8 cellular contexts compared by ENCODE assay signal in genomic region chr6:42726485-42727083, GRCh38. TPM values are rescaled to one million over a fixed set of nuclear protein-coding genes. Genes with fewer than 3 reads are reported as not detected.
DNase-seq lines count a peak whose midpoint lies in the region; ATAC-seq and TF ChIP-seq lines count a peak whose summit lies in the region.

No MANE protein-coding gene starts in this region.

- H3K27me3 ChIP-seq in right cardiac atrium (ENCODE audit: control insufficient read depth, insufficient read depth): no peaks in the 10 kb centered on the region
- H3K27me3 ChIP-seq in rectal smooth muscle tissue (ENCODE audit: control insufficient read depth, insufficient read depth, low read length): no peaks in the 10 kb centered on the region
- H3K27me3 ChIP-seq in vagina: no peaks in the 10 kb centered on the region

- H3K9ac ChIP-seq in rectal smooth muscle tissue (ENCODE audit: low read length): peak overlapping the region; percentile 4

- H3K36me3 ChIP-seq in rectal smooth muscle tissue (ENCODE audit: control insufficient read depth, insufficient read depth, low read length): no peaks in the 10 kb centered on the region
- no peaks in the 10 kb centered on the region for H3K36me3 ChIP-seq in vagina

- no peaks in the 10 kb centered on the region for H3K36me3 Mint-ChIP-seq in T-helper 1 cell treated with Interleukin-12 subunit alpha and Interleukin-12 subunit beta and Interleukin-4 antibody, amounts not matched to agents 30 μg/mL and 1 μg/mL, for 36 hours (ENCODE audit: low read depth)

- peak overlapping the region; percentile 96 for H3K27ac Mint-ChIP-seq in T-helper 1 cell treated with Interleukin-12 subunit alpha and Interleukin-12 subunit beta and Interleukin-4 antibody, amounts not matched to agents 30 μg/mL and 1 μg/mL, for 36 hours

- under 1% methylated on average over 14 of the region's 14 CpGs for WGBS in right cardiac atrium

- intact Hi-C loops in right cardiac atrium (cut with DNase I): loop anchor here (5.0 to 10.0 kb wide), 3 partner anchors 62 to 148 kb away; partner anchors contain the start of gene RPL7L1 (in 1 of the 4)
- intact Hi-C loops in vagina (cut with DNase I): loop anchor here (5.0 to 10.0 kb wide), 2 partner anchors 64 to 148 kb away; partner anchors contain the start of gene RPL7L1

- H3K4me1 ChIP-seq in right cardiac atrium (ENCODE audit: control insufficient read depth, insufficient read depth, low read length) (no peaks in the 10 kb centered on the region), rectal smooth muscle tissue (ENCODE audit: control insufficient read depth, insufficient read depth, low read length) (peaks cover 6% of the 10 kb centered on the region), vagina (peaks cover 17% of the 10 kb centered on the region)

- TF ChIP-seq CTCF in vagina (IDR thresholded peaks at IDR 0.05): peak; percentile 84 to 94 (median 93)

- H3K27ac ChIP-seq in angular gyrus (ENCODE audit: low read depth, low read length) (peak overlapping the region; percentile 64), right cardiac atrium (ENCODE audit: low read length) (peak overlapping the region; percentile 58), rectal smooth muscle tissue (ENCODE audit: low read depth, low read length) (peak overlapping the region; percentile 87), vagina (peak overlapping the region; percentile 87)

- H3K9me3 Mint-ChIP-seq in T-helper 1 cell treated with Interleukin-12 subunit alpha and Interleukin-12 subunit beta and Interleukin-4 antibody, amounts not matched to agents 30 μg/mL and 1 μg/mL, for 36 hours: no peaks in the 10 kb centered on the region

- no peak for TF ChIP-seq POLR2A in vagina (IDR thresholded peaks at IDR 0.05)

- peak overlapping the region; percentile 56 for H3K4me3 ChIP-seq in right cardiac atrium (ENCODE audit: low read length)
- H3K4me3 ChIP-seq in rectal smooth muscle tissue (ENCODE audit: low read length): peak overlapping the region; percentile 62
- peak overlapping the region; percentile 50 to 62 for H3K4me3 ChIP-seq in vagina

- H3K9me3 ChIP-seq in right cardiac atrium (ENCODE audit: control insufficient read depth, low read length): no peaks in the 10 kb centered on the region
- H3K9me3 ChIP-seq in vagina: no peaks in the 10 kb centered on the region

- ATAC-seq in HG02571 (IDR thresholded peaks at IDR 0.05; ENCODE audit: unreplicated experiment) (peak; percentile 71), right cardiac atrium (peak; percentile 94)

- DNase-seq in ELR (ENCODE audit: low read depth) (peak; percentile 88), NCI-H146 (lab: John Stamatoyannopoulos, UW) (peak; percentile 89), right cardiac atrium (peak; percentile 69 to 87 (median 69)), vagina (ENCODE audit: extremely low spot score in 2 of 2) (no peak)

- peaks cover 12% of the 10 kb centered on the region for H3K4me1 Mint-ChIP-seq in T-helper 1 cell treated with Interleukin-12 subunit alpha and Interleukin-12 subunit beta and Interleukin-4 antibody, amounts not matched to agents 30 μg/mL and 1 μg/mL, for 36 hours (ENCODE audit: low read depth)

- H3K27me3 Mint-ChIP-seq in T-helper 1 cell treated with Interleukin-12 subunit alpha and Interleukin-12 subunit beta and Interleukin-4 antibody, amounts not matched to agents 30 μg/mL and 1 μg/mL, for 36 hours (ENCODE audit: low read depth): no peaks in the 10 kb centered on the region

- H3K4me3 Mint-ChIP-seq in T-helper 1 cell treated with Interleukin-12 subunit alpha and Interleukin-12 subunit beta and Interleukin-4 antibody, amounts not matched to agents 30 μg/mL and 1 μg/mL, for 36 hours: peak overlapping the region; percentile 78

RNA-seq across cellular contexts. Expression of gene PRPH2, which starts 4.2 kb away (rescaled TPM):
- total RNA-seq in right cardiac atrium (1 to 10 TPM; 1.2 to 2.5 (median 1.8) TPM), vagina (not detected)
- polyA plus RNA-seq in right cardiac atrium: 0.45 TPM

RNA-seq across cellular contexts. Expression of gene TBCC, which starts 19.3 kb away (rescaled TPM):
- total RNA-seq in right cardiac atrium: 10 to 100 TPM; 13.9 to 15.3 (median 14.8) TPM
- 18.2 TPM for polyA plus RNA-seq in right cardiac atrium
- total RNA-seq in vagina: 16.7 TPM

RNA-seq across cellular contexts. Expression of gene BICRAL, which starts 55.3 kb away (rescaled TPM):
- total RNA-seq in right cardiac atrium (10 to 100 TPM; 11.4 to 13.6 (median 13.1) TPM), vagina (19.2 TPM)
- 3.9 TPM for polyA plus RNA-seq in right cardiac atrium

Comparison
In these comparisons a context has a peak if more than half of its experiments do, and no peak if none do; other contexts are left out.
1. DNase-seq: peak in ELR (single experiment), NCI-H146 (single experiment) and right cardiac atrium (3 of 3); none in vagina (0 of 2).
2. Peak in every context shown above with its lines, with median percentiles within 50 percentile points of each other: H3K27ac ChIP-seq and H3K4me3 ChIP-seq.